10 cellular contexts compared by ENCODE assay signal in the genomic region with DNA sequence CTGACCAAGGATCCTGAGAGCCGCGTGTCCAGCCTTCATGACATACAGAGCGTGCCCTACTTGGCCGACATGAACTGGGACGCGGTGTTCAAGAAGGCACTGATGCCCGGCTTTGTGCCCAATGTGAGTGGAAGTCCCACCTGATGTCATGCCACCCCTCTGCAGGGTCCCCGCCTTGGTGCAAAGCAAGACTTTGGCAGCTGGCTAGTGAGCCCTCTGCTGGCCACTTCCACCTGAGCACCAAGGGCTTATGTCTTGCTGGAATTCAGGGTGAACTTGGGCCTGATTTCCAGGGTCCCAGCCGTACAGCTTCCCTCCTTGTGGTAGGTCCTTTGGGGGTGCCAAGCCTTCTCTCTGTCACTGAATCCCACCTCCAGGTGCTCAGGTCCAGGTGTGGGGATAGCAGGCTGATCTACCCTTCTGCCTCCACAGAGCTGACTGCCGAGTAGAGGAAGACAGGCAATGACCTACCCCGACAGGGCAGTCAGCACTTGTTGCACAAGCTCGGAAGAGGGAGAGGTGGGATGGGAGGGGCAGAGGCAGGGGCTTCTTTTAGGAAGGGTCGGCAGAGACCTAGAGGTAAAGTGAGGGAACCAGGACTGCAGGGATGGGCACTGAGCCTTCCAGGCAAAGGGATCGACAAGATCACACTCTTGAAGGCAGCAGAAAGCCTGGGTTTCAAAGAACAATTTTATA.
DNase-seq lines count a peak whose midpoint lies in the region; TF ChIP-seq lines count a peak whose summit lies in the region.
"Had no signal": no experiment of that assay in that cellular context is flagged by ENCODE, and none has a peak within 500 bp of the region (broad histone marks: within the 10 kb centered on the region; RNA-seq: fewer than 3 reads in every experiment).

No MANE protein-coding gene starts in this region.

- no peaks in the 10 kb centered on the region for H3K27me3 ChIP-seq in MM.1S (replicated peaks; ENCODE audit: insufficient read depth, low read length)
- H3K27me3 ChIP-seq: BLaER1 treated with 17β-estradiol and CSF1 and Interleukin-3, amounts not matched to agents 10 nM and 100 nM had no signal

- H4K20me1 ChIP-seq in MM.1S (ENCODE audit: insufficient read depth, low read length) = no peaks in the 10 kb centered on the region
- H4K20me1 ChIP-seq: BLaER1 treated with 17β-estradiol and CSF1 and Interleukin-3, amounts not matched to agents 10 nM and 100 nM had no signal

- peak; percentile 1 to 9 for DNase-seq in NCI-H2081 (lab: John Stamatoyannopoulos, UW)
- DNase-seq in NCI-H2081 treated with DMSO at 0.1 percent for 48 hours (lab: John Stamatoyannopoulos, UW) = no peak
- DNase-seq in MM.1S = peak; percentile 23
- DNase-seq in ecto neural progenitor cell (ENCODE audit: low spot score) = peak; percentile 71
- peak; percentile 26 for DNase-seq in myocyte (ENCODE audit: low read depth)
- no peak for DNase-seq in T-helper 1 cell
- no peak for DNase-seq in effector CD4-positive, alpha-beta T cell
- no peak for DNase-seq in activated CD4-positive, alpha-beta T cell treated with anti-CD3 and anti-CD28 coated beads, Interleukin-2, amount 50 U/mL, for 1 hour

- no peaks in the 10 kb centered on the region for H3K9me2 ChIP-seq in MM.1S (replicated peaks; ENCODE audit: insufficient read depth, low read length)

- no peaks in the 10 kb centered on the region for H3K36me3 ChIP-seq in MM.1S (replicated peaks; ENCODE audit: insufficient read depth, low read length)

- H3F3A ChIP-seq in MM.1S (ENCODE audit: insufficient read depth, low read length) = no peaks in the 10 kb centered on the region

- no peak overlapping the region for H3K9ac ChIP-seq in MM.1S (ENCODE audit: low read length)
- H3K9ac ChIP-seq: BLaER1 treated with 17β-estradiol and CSF1 and Interleukin-3, amounts not matched to agents 10 nM and 100 nM had no signal

- peak; percentile 62 for TF ChIP-seq CTCF in MM.1S (IDR thresholded peaks at IDR 0.05; ENCODE audit: low read length)

- no peak overlapping the region for H3K4me3 ChIP-seq in MM.1S (ENCODE audit: low read length)
- H3K4me3 ChIP-seq: BLaER1 treated with 17β-estradiol and CSF1 and Interleukin-3, amounts not matched to agents 10 nM and 100 nM; mucosa of descending colon had no signal

- no peaks in the 10 kb centered on the region for H3K4me1 ChIP-seq in MM.1S (ENCODE audit: low read length)

- H3K27ac ChIP-seq in MM.1S (ENCODE audit: low read length) = no peak overlapping the region
- H3K27ac ChIP-seq: BLaER1 treated with 17β-estradiol and CSF1 and Interleukin-3, amounts not matched to agents 10 nM and 100 nM had no signal

- no peaks in the 10 kb centered on the region for H3K79me2 ChIP-seq in MM.1S (ENCODE audit: low read length)

- H2AFZ ChIP-seq in MM.1S (ENCODE audit: low read length) = no peak overlapping the region

- no peaks in the 10 kb centered on the region for H3K9me3 ChIP-seq in MM.1S (replicated peaks; ENCODE audit: insufficient read depth, low read length)
- H3K9me3 ChIP-seq: mucosa of descending colon had no signal

- H3K4me2 ChIP-seq in MM.1S (ENCODE audit: low read depth, low read length) = no peak overlapping the region
- H3K4me2 ChIP-seq: BLaER1 treated with 17β-estradiol and CSF1 and Interleukin-3, amounts not matched to agents 10 nM and 100 nM had no signal

Comparison
In these comparisons a context has a peak if more than half of its experiments do, and no peak if none do; other contexts are left out.
1. DNase-seq: peak in NCI-H2081 (2 of 2), MM.1S (single experiment), ecto neural progenitor cell (single experiment) and myocyte (single experiment); none in NCI-H2081 treated with DMSO at 0.1 percent for 48 hours (single experiment), T-helper 1 cell (0 of 5), effector CD4-positive, alpha-beta T cell (single experiment) and activated CD4-positive, alpha-beta T cell treated with anti-CD3 and anti-CD28 coated beads, Interleukin-2, amount 50 U/mL, for 1 hour (single experiment).